In genomic region chr6:136983692-136984091, GRCh38 we compare ENCODE assay signal across 16 cellular contexts.
DNase-seq lines count a peak whose midpoint lies in the region; ATAC-seq, FAIRE-seq and TF ChIP-seq lines count a peak whose summit lies in the region.
"Had no signal": no experiment of that assay in that cellular context is flagged by ENCODE, and none has a peak within 500 bp of the region (broad histone marks: within the 10 kb centered on the region; RNA-seq: fewer than 3 reads in every experiment).

No MANE protein-coding gene starts in this region.

- no peak for TF ChIP-seq POLR2A in H1 (IDR thresholded peaks at IDR 0.05; ENCODE audit: control extremely low read depth in 1 of 2, low read depth in 2 of 2, low read length in 2 of 2)

- no peak overlapping the region for H2BK120ac ChIP-seq in H1 (replicated peaks; ENCODE audit: low read depth, low read length)
- H2BK120ac ChIP-seq in neuronal stem cell (ENCODE audit: low read depth, low read length): no peak overlapping the region

- no peaks in the 10 kb centered on the region for H3K23me2 ChIP-seq in H1 (ENCODE audit: low read depth, low read length)

- H3K79me2 ChIP-seq in H1 (ENCODE audit: control insufficient read depth in 1 of 2, insufficient read depth in 2 of 2, low read length in 2 of 2): no peaks in the 10 kb centered on the region

- 88% methylated on average over 2 of the region's 2 CpGs; no CpG with 5 or more reads in 1 of the 2 experiments for WGBS in H1 (ENCODE audit: extremely low coverage in 1 of 2, insufficient coverage in 1 of 2, insufficient read length in 1 of 2, insufficient replicate concordance in 2 of 2, low coverage in 1 of 2, low lambda C conversion rate in 2 of 2, missing lambda C conversion rate in 1 of 2), 2 experiments
- no CpG with 5 or more reads among the region's 2 CpGs for WGBS in neuronal stem cell (ENCODE audit: extremely low coverage in 2 of 2, insufficient read length in 2 of 2, insufficient replicate concordance in 1 of 2), 2 donors
- 33 to 43% methylated on average over 2 of the region's 2 CpGs for WGBS in aorta, 2 donors

- H2BK15ac ChIP-seq in H1 (ENCODE audit: low read length): no peak overlapping the region
- no peak overlapping the region for H2BK15ac ChIP-seq in neuronal stem cell (ENCODE audit: low read length)

- no peak overlapping the region for H3K4me2 ChIP-seq in H1 (ENCODE audit: insufficient read depth in 1 of 2, low read depth in 2 of 2, low read length in 2 of 2)
- no peak overlapping the region for H3K4me2 ChIP-seq in neuronal stem cell (ENCODE audit: insufficient read depth, low read length, poor library complexity, severe bottlenecking)
- H3K4me2 ChIP-seq: BLaER1 treated with 17β-estradiol and CSF1 and Interleukin-3, amounts not matched to agents 10 nM and 100 nM had no signal

- no peak overlapping the region for H3K4ac ChIP-seq in H1 (replicated peaks; ENCODE audit: insufficient read length, low read depth, low read length)
- H3K4ac ChIP-seq in neuronal stem cell (ENCODE audit: low read length): no peak overlapping the region

- no peak for TF ChIP-seq RAD21 in H1 (IDR thresholded peaks at IDR 0.05 in 1 of 2, conservative IDR thresholded peaks at IDR 0.05 in 1 of 2; ENCODE audit: low read depth in 2 of 2, low read length in 2 of 2)

- no peak overlapping the region for H3K4me3 ChIP-seq in LNCaP clone FGC (ENCODE audit: low read depth, low read length)
- H3K4me3 ChIP-seq in H1 (ENCODE audit: extremely low read depth in 1 of 4, insufficient read depth in 2 of 4, low read depth in 3 of 4, low read length in 4 of 4): no peak overlapping the region
- H3K4me3 ChIP-seq in neuronal stem cell (ENCODE audit: low read length in 2 of 2): peak overlapping the region in 1 of 2 donors; percentile 68
- no peak overlapping the region for H3K4me3 ChIP-seq in aorta (ENCODE audit: low read length in 2 of 2)
- H3K4me3 ChIP-seq: BLaER1 treated with 17β-estradiol and CSF1 and Interleukin-3, amounts not matched to agents 10 nM and 100 nM; GM12878; SJCRH30 had no signal

- ATAC-seq in aorta (ENCODE audit: low FRiP score): no peak
- ATAC-seq: GM12878, T-cell had no signal

- DNase-seq in LNCaP clone FGC (ENCODE audit: low read depth) (peak; percentile 76), NCI-H1694 treated with DMSO at 0.1 percent for 48 hours (lab: John Stamatoyannopoulos, UW) (peak; percentile 76), H1 (ENCODE audit: low read depth in 1 of 2, low spot score in 2 of 2) (no peak), neuronal stem cell (ENCODE audit: low spot score) (no peak), GOT3 (lab: John Stamatoyannopoulos, UW) (no peak), aorta (no peak), NCI-H1436 treated with DMSO at 0.1 percent for 48 hours (lab: John Stamatoyannopoulos, UW) (no peak)
- DNase-seq: DMS79, HCEC 1CT, NCI-H187, SJCRH30, T-cell had no signal

- H3K14ac ChIP-seq in H1 (ENCODE audit: insufficient read length) (no peak overlapping the region), neuronal stem cell (ENCODE audit: low read length) (no peak overlapping the region)

- no peak overlapping the region for H3K27ac ChIP-seq in H1 (ENCODE audit: low read depth, low read length)
- no peak overlapping the region for H3K27ac ChIP-seq in neuronal stem cell (replicated peaks; ENCODE audit: low read length)
- H3K27ac ChIP-seq in aorta (ENCODE audit: low read depth in 1 of 2, low read length in 2 of 2): no peak overlapping the region
- H3K27ac ChIP-seq: BLaER1 treated with 17β-estradiol and CSF1 and Interleukin-3, amounts not matched to agents 10 nM and 100 nM; SJCRH30 had no signal

- H3K36me3 ChIP-seq in H1 (ENCODE audit: control insufficient read depth in 2 of 4, insufficient read depth in 4 of 4, low read length in 3 of 4): no peaks in the 10 kb centered on the region
- no peaks in the 10 kb centered on the region for H3K36me3 ChIP-seq in neuronal stem cell (replicated peaks in 1 of 2; ENCODE audit: control insufficient read depth in 2 of 2, insufficient read depth in 2 of 2, low read length in 2 of 2)
- H3K36me3 ChIP-seq in aorta (ENCODE audit: control insufficient read depth in 1 of 2, insufficient read depth in 2 of 2, low read length in 1 of 2): no peaks in the 10 kb centered on the region
- H3K36me3 ChIP-seq: BLaER1 treated with 17β-estradiol and CSF1 and Interleukin-3, amounts not matched to agents 10 nM and 100 nM; SJCRH30 had no signal

- H2AFZ ChIP-seq in H1 (ENCODE audit: low read length) (no peak overlapping the region), neuronal stem cell (ENCODE audit: low read length) (no peak overlapping the region)

- no peaks in the 10 kb centered on the region; a peak in 1 of 7 replicates for H3K27me3 ChIP-seq in H1 (replicated peaks in 1 of 4; ENCODE audit: control insufficient read depth in 3 of 4, extremely low read depth in 1 of 4, insufficient read depth in 3 of 4, low read length in 3 of 4)
- H3K27me3 ChIP-seq in neuronal stem cell (ENCODE audit: control insufficient read depth in 3 of 3, insufficient read depth in 3 of 3, low read depth in 1 of 3, low read length in 3 of 3): peaks cover 0 to 11% (median 0%) of the 10 kb centered on the region in 3 experiments
- H3K27me3 ChIP-seq in aorta (ENCODE audit: control insufficient read depth in 1 of 2, insufficient read depth in 2 of 2, low read length in 1 of 2): peaks cover 0 to 1% of the 10 kb centered on the region in 2 donors
- H3K27me3 ChIP-seq: BLaER1 treated with 17β-estradiol and CSF1 and Interleukin-3, amounts not matched to agents 10 nM and 100 nM; SJCRH30 had no signal

- H3K9ac ChIP-seq in H1 (replicated peaks in 1 of 4; ENCODE audit: extremely low read depth in 1 of 4, low read depth in 3 of 4, low read length in 3 of 4) (no peak overlapping the region), neuronal stem cell (ENCODE audit: low read depth, low read length, poor library complexity) (no peak overlapping the region)
- H3K9ac ChIP-seq: BLaER1 treated with 17β-estradiol and CSF1 and Interleukin-3, amounts not matched to agents 10 nM and 100 nM had no signal

- intact Hi-C loops in aorta (cut with DNase I): no loop called here

- no peak overlapping the region for H3K18ac ChIP-seq in H1 (ENCODE audit: extremely low read depth, low read length)
- H3K18ac ChIP-seq in neuronal stem cell (ENCODE audit: low read length): no peak overlapping the region

- POLR2A ChIA-PET in H1 (lab: Charles Lee; ENCODE audit: partially characterized antibody): no interaction called here

- no peaks in the 10 kb centered on the region for H4K20me1 ChIP-seq in H1 (replicated peaks in 1 of 2; ENCODE audit: control insufficient read depth in 1 of 2, insufficient read depth in 2 of 2, low read length in 2 of 2)
- H4K20me1 ChIP-seq: BLaER1 treated with 17β-estradiol and CSF1 and Interleukin-3, amounts not matched to agents 10 nM and 100 nM had no signal

- H2BK5ac ChIP-seq in H1 (ENCODE audit: low read depth, low read length) (no peak overlapping the region), neuronal stem cell (ENCODE audit: low read length) (no peak overlapping the region)

- no peak overlapping the region for H3K56ac ChIP-seq in H1 (replicated peaks; ENCODE audit: insufficient read length, low read depth, low read length)

- peaks cover 0 to 5% (median 0%) of the 10 kb centered on the region in 4 experiments; a peak in 2 of 7 replicates for H3K4me1 ChIP-seq in H1 (replicated peaks in 1 of 4; ENCODE audit: control insufficient read depth in 3 of 4, insufficient read depth in 4 of 4, low read length in 3 of 4)
- H3K4me1 ChIP-seq in neuronal stem cell (ENCODE audit: control insufficient read depth in 2 of 2, insufficient read depth in 1 of 2, low read depth in 1 of 2, low read length in 2 of 2): no peaks in the 10 kb centered on the region
- no peaks in the 10 kb centered on the region for H3K4me1 ChIP-seq in aorta (ENCODE audit: control insufficient read depth in 1 of 2, insufficient read depth in 2 of 2, low read length in 2 of 2)
- H3K4me1 ChIP-seq: BLaER1 treated with 17β-estradiol and CSF1 and Interleukin-3, amounts not matched to agents 10 nM and 100 nM; SJCRH30 had no signal

- CTCF ChIA-PET in H1 (lab: Charles Lee; ENCODE audit: partially characterized antibody): interaction anchor here (0.6 to 1.7 kb wide), 6 partner anchors 13 to 109 kb away, joined by 3 to 4 read pairs (median 4); partner anchors contain the start of gene SLC35D3

- H3K79me1 ChIP-seq in H1 (ENCODE audit: low read depth, low read length): no peaks in the 10 kb centered on the region
- H3K79me1 ChIP-seq in neuronal stem cell (ENCODE audit: low read depth, low read length): no peaks in the 10 kb centered on the region

- H4K8ac ChIP-seq in H1 (ENCODE audit: extremely low read depth, insufficient read depth, low read length): no peak overlapping the region
- H4K8ac ChIP-seq in neuronal stem cell (ENCODE audit: low read depth, low read length): no peak overlapping the region

- FAIRE-seq in H1 (lab: Jason Lieb, UNC): no peak
- FAIRE-seq: GM12878, GM18507, RCC 7860 had no signal

- H3K9me3 ChIP-seq in H1 (ENCODE audit: insufficient read depth in 2 of 2, low read depth in 1 of 2, low read length in 1 of 2) (no peaks in the 10 kb centered on the region), neuronal stem cell (replicated peaks in 1 of 2; ENCODE audit: control insufficient read depth in 2 of 2, insufficient read depth in 1 of 2, low read depth in 1 of 2, low read length in 2 of 2) (peaks cover 0 to 3% of the 10 kb centered on the region in 2 donors), aorta (ENCODE audit: control insufficient read depth, low read length) (no peaks in the 10 kb centered on the region)
- H3K9me3 ChIP-seq: BLaER1 treated with 17β-estradiol and CSF1 and Interleukin-3, amounts not matched to agents 10 nM and 100 nM; SJCRH30 had no signal

- no peak overlapping the region for H4K91ac ChIP-seq in H1 (replicated peaks; ENCODE audit: insufficient read length, low read length)
- no peak overlapping the region for H4K91ac ChIP-seq in neuronal stem cell (ENCODE audit: low read depth, low read length, poor library complexity)

- no peak for TF ChIP-seq EP300 in H1 (IDR thresholded peaks at IDR 0.05; ENCODE audit: borderline replicate concordance in 1 of 2, low read depth in 2 of 2, low read length in 2 of 2)

- no peak overlapping the region for H3K23ac ChIP-seq in H1 (ENCODE audit: insufficient read length)
- H3K23ac ChIP-seq in neuronal stem cell (ENCODE audit: low read depth, low read length, poor library complexity): peak overlapping the region; percentile 45

- 0 out of 2 replicates have a peak overlapping the region, but pooled peaks have one; percentile 18 for H2BK20ac ChIP-seq in H1 (ENCODE audit: low read length)

- H2AK5ac ChIP-seq in H1 (ENCODE audit: low read depth, low read length): 0 out of 2 replicates have a peak overlapping the region, but pooled peaks have one; percentile 1
- no peak overlapping the region for H2AK5ac ChIP-seq in neuronal stem cell (ENCODE audit: low read depth, low read length)

- H2BK12ac ChIP-seq in H1 (ENCODE audit: low read depth, low read length) (peak overlapping the region; percentile 69; the same call in 1 of the 2 replicates), neuronal stem cell (ENCODE audit: low read length) (no peak overlapping the region)

- H4K5ac ChIP-seq in H1 (ENCODE audit: insufficient read length, low read depth, low read length): no peak overlapping the region

- TF ChIP-seq CTCF in LNCaP clone FGC (IDR thresholded peaks at IDR 0.05; ENCODE audit: control insufficient read depth, extremely low read depth, insufficient read depth): no peak
- TF ChIP-seq CTCF in H1 (IDR thresholded peaks at IDR 0.05; ENCODE audit: control extremely low read depth in 1 of 3, insufficient read depth in 1 of 3, low read depth in 1 of 3, low read length in 3 of 3): no peak

Comparison
In these comparisons a context has a peak if more than half of its experiments do, and no peak if none do; other contexts are left out.
1. DNase-seq: peak in LNCaP clone FGC (single experiment) and NCI-H1694 treated with DMSO at 0.1 percent for 48 hours (single experiment); none in H1 (0 of 2), neuronal stem cell (single experiment), GOT3 (single experiment), aorta (0 of 2) and NCI-H1436 treated with DMSO at 0.1 percent for 48 hours (single experiment).